11 cellular contexts compared by ENCODE assay signal in the genomic region with DNA sequence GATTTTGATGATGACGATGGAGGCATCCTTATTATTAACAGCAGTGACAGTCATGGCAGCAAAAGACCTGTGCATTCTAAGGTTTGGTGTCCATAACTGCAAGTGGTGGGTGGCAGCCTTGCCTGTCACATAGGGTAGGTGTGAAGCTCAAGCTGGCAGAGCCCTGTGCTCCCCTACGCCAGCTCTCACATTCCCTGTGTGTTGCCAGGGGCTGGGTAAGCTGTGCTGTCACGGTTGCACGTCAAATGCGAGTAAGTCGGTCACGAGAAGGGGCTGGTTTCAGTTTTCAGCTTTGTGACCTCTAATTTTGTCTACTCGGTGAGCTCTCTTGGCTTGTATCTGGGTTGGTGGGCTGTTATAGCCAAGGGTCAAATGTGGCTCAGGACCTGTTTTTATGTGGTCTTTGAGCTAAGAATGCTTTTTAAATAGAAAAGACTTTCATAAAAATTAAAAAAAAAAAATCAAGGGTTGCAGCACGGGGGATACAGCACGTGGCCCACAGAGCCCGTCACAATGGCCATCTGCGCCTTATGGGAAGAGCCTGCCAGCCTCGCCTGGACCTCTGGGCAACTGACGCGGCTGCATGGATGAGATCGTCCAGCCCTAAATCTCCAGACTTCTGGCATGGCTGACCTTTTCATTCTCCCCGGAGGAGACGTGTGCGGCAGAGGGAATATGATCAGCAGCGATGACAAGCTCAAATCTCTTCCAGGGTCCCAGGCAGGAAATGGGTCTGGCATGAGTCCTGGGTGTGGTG.
DNase-seq lines count a peak whose midpoint lies in the region; ATAC-seq, FAIRE-seq and TF ChIP-seq lines count a peak whose summit lies in the region.
"Had no signal": no experiment of that assay in that cellular context is flagged by ENCODE, and none has a peak within 500 bp of the region (broad histone marks: within the 10 kb centered on the region; RNA-seq: fewer than 3 reads in every experiment).

No MANE protein-coding gene starts in this region.

- no peak for TF ChIP-seq CTCF in GM12878 (IDR thresholded peaks at IDR 0.05 in 2 of 3, conservative IDR thresholded peaks at IDR 0.05 in 1 of 3; ENCODE audit: control insufficient read depth in 2 of 3, extremely low read depth in 1 of 3, insufficient read depth in 1 of 3, low read depth in 3 of 3, low read length in 3 of 3)
- TF ChIP-seq CTCF in brain microvascular endothelial cell (IDR thresholded peaks at IDR 0.05; ENCODE audit: low read depth, low read length, missing control alignments), result no peak

- no peaks in the 10 kb centered on the region for H4K20me1 ChIP-seq in GM12878 (ENCODE audit: control insufficient read depth, insufficient read depth)

- peak overlapping the region; percentile 99 for H3K4me2 ChIP-seq in GM12878 (ENCODE audit: control insufficient read depth, insufficient read depth)

- SMC1A ChIA-PET in GM12878 (lab: Charles Lee; ENCODE audit: uncharacterized antibody, unreplicated experiment), result interaction anchor here (1.0 to 1.5 kb wide), 3 partner anchors 85 to 188 kb away, joined by 3 to 7 read pairs (median 4); a partner anchor contains a TSS

- H3K79me2 ChIP-seq in GM12878 (ENCODE audit: control insufficient read depth, insufficient read depth, low read length), result no peaks in the 10 kb centered on the region

- DNase-seq in Ammon's horn (ENCODE audit: low spot score), result peak; percentile 47
- peak; percentile 26 for DNase-seq in GM12878 (ENCODE audit: low read depth, low spot score)
- no peak for DNase-seq in pons (ENCODE audit: low spot score)
- DNase-seq in sciatic nerve (ENCODE audit: low spot score), result no peak
- no peak for DNase-seq in brain microvascular endothelial cell
- DNase-seq: BE2C had no signal

- RAD21 ChIA-PET in GM12878 (lab: Charles Lee; ENCODE audit: unreplicated experiment), result interaction anchor here (0.7 to 1.3 kb wide), 5 partner anchors 99 to 181 kb away, joined by 3 to 6 read pairs (median 3); no protein-coding TSS in a partner anchor

- H3K9ac ChIP-seq in GM12878 (ENCODE audit: control insufficient read depth, insufficient read depth, low read length), result peak overlapping the region; percentile 7; the same call in 1 of the 2 replicates

- peaks cover 28% of the 10 kb centered on the region for H3K4me1 ChIP-seq in GM12878 (ENCODE audit: control insufficient read depth, insufficient read depth, low read length)
- H3K4me1 ChIP-seq: BE2C had no signal

- POLR2A ChIA-PET in GM12878 (lab: Charles Lee), result no interaction called here

- CTCF ChIA-PET in GM12878 (lab: Yijun Ruan, JAX), result interaction anchor here (0.7 to 3.3 kb wide), 8 partner anchors 84 to 181 kb away, joined by 3 to 26 read pairs (median 5); no protein-coding TSS in a partner anchor

- no peak for TF ChIP-seq RAD21 in GM12878 (IDR thresholded peaks at IDR 0.05; ENCODE audit: insufficient read depth, low read depth, low read length)

- peak; percentile 43 for ATAC-seq in GM19324 (IDR thresholded peaks at IDR 0.05; ENCODE audit: low FRiP score, unreplicated experiment)
- peak; percentile 39 for ATAC-seq in HG03025 (IDR thresholded peaks at IDR 0.05; ENCODE audit: low FRiP score, unreplicated experiment)
- ATAC-seq in GM12878, result peak; percentile 52
- ATAC-seq in activated T-helper 17 cell treated with anti-CD3 and anti-CD28 coated beads, Interleukin-2, amount 50 U/mL, for 72 hours (replicated peaks), result no peak
- no peak for ATAC-seq in sciatic nerve

- no peak overlapping the region for H3K4me3 Mint-ChIP-seq in activated T-helper 17 cell treated with anti-CD3 and anti-CD28 coated beads, Interleukin-2, amount 50 U/mL, for 72 hours
- H3K4me3 Mint-ChIP-seq: T-helper 1 cell treated with Interleukin-12 subunit alpha and Interleukin-12 subunit beta and Interleukin-4 antibody, amounts not matched to agents 30 μg/mL and 1 μg/mL, for 36 hours had no signal

- H3K27ac Mint-ChIP-seq in activated T-helper 17 cell treated with anti-CD3 and anti-CD28 coated beads, Interleukin-2, amount 50 U/mL, for 72 hours, result no peak overlapping the region
- H3K27ac Mint-ChIP-seq: T-helper 1 cell treated with Interleukin-12 subunit alpha and Interleukin-12 subunit beta and Interleukin-4 antibody, amounts not matched to agents 30 μg/mL and 1 μg/mL, for 36 hours had no signal

- H3K27ac ChIP-seq in GM12878 (ENCODE audit: control insufficient read depth, insufficient read depth) (peak overlapping the region; percentile 67), brain microvascular endothelial cell (no peak overlapping the region)

- peak overlapping the region; percentile 66 for H3K4me3 ChIP-seq in GM12878
- H3K4me3 ChIP-seq in brain microvascular endothelial cell (ENCODE audit: low read depth, low read length), result no peak overlapping the region

- H3K36me3 ChIP-seq in GM12878 (ENCODE audit: control insufficient read depth in 2 of 2, insufficient read depth in 2 of 2, low read length in 1 of 2) (no peaks in the 10 kb centered on the region), brain microvascular endothelial cell (replicated peaks) (no peaks in the 10 kb centered on the region)
- H3K36me3 ChIP-seq: BE2C had no signal

- no peaks in the 10 kb centered on the region for H3K9me3 Mint-ChIP-seq in activated T-helper 17 cell treated with anti-CD3 and anti-CD28 coated beads, Interleukin-2, amount 50 U/mL, for 72 hours
- H3K9me3 Mint-ChIP-seq: T-helper 1 cell treated with Interleukin-12 subunit alpha and Interleukin-12 subunit beta and Interleukin-4 antibody, amounts not matched to agents 30 μg/mL and 1 μg/mL, for 36 hours had no signal

- no peak for FAIRE-seq in GM12878 (lab: Jason Lieb, UNC)
- FAIRE-seq: frontal cortex had no signal

- intact Hi-C loops in GM12878 (cut with micrococcal nuclease; ENCODE audit: unreplicated experiment) (no loop called here), sciatic nerve (cut with DNase I) (loop anchor here (10.0 kb wide), 2 partner anchors 148 to 178 kb away; a partner anchor contains a TSS)

- no peak overlapping the region for H2AFZ ChIP-seq in GM12878 (ENCODE audit: control insufficient read depth, low read depth, low read length)

- H3K9me3 ChIP-seq in GM12878 (replicated peaks; ENCODE audit: control insufficient read depth, insufficient read depth, low read length), result no peaks in the 10 kb centered on the region
- H3K9me3 ChIP-seq: BE2C had no signal

- H3K27me3 ChIP-seq in GM12878 (replicated peaks in 1 of 2; ENCODE audit: control insufficient read depth in 2 of 2, insufficient read depth in 2 of 2, low read length in 1 of 2) (no peaks in the 10 kb centered on the region; a peak in 1 of 4 replicates), brain microvascular endothelial cell (replicated peaks) (no peaks in the 10 kb centered on the region)

- TF ChIP-seq EP300 in GM12878 (IDR thresholded peaks at IDR 0.05; ENCODE audit: borderline replicate concordance in 1 of 2, control insufficient read depth in 1 of 2, low read depth in 2 of 2, low read length in 2 of 2), result no peak

- no peak for TF ChIP-seq POLR2A in GM12878 (IDR thresholded peaks at IDR 0.05; ENCODE audit: low read depth, low read length)

- in situ Hi-C loops in GM12878 (cut with MboI) (loop anchor here (5.0 kb wide), 2 partner anchors 156 to 181 kb away; no protein-coding TSS in a partner anchor), brain microvascular endothelial cell (cut with HindIII; ENCODE audit: low pct_ligation_motif_present, low sequenced_read_pairs) (no loop called here)

- no TSS peak for BruUV-seq in GM12878 (replicated peaks; lab: Mats Ljungman, UMichigan)

- peaks cover 14% of the 10 kb centered on the region for H3K27me3 Mint-ChIP-seq in activated T-helper 17 cell treated with anti-CD3 and anti-CD28 coated beads, Interleukin-2, amount 50 U/mL, for 72 hours

- no peaks in the 10 kb centered on the region for H3K36me3 Mint-ChIP-seq in activated T-helper 17 cell treated with anti-CD3 and anti-CD28 coated beads, Interleukin-2, amount 50 U/mL, for 72 hours (ENCODE audit: low read depth)

- 54% methylated on average over 20 of the region's 20 CpGs for WGBS in GM12878 (ENCODE audit: insufficient coverage, insufficient replicate concordance, low lambda C conversion rate, missing lambda C conversion rate)

- H3K4me1 Mint-ChIP-seq in activated T-helper 17 cell treated with anti-CD3 and anti-CD28 coated beads, Interleukin-2, amount 50 U/mL, for 72 hours, result no peaks in the 10 kb centered on the region

TF ChIP-seq in GM12878, 131 proteins besides CTCF, POLR2A, EP300 and RAD21 (continues in another document):
- TF ChIP-seq MTA3 (IDR thresholded peaks at IDR 0.05; ENCODE audit: borderline replicate concordance, low read length) (no peak), SUZ12 (IDR thresholded peaks at IDR 0.05; ENCODE audit: unreplicated experiment) (no peak), SMARCA5 (IDR thresholded peaks at IDR 0.05) (no peak), BHLHE40 (IDR thresholded peaks at IDR 0.05; ENCODE audit: borderline replicate concordance in 1 of 2, low read depth in 2 of 2, low read length in 1 of 2) (peak; percentile 54 to 64; a peak in 3 of 4 replicates), FOXK2 (IDR thresholded peaks at IDR 0.05) (no peak), ZNF207 (IDR thresholded peaks at IDR 0.05; ENCODE audit: borderline replicate concordance) (no peak), HDAC2 (IDR thresholded peaks at IDR 0.05) (no peak), NFXL1 (IDR thresholded peaks at IDR 0.05; ENCODE audit: borderline replicate concordance) (no peak)
- TF ChIP-seq, protein P1, sequence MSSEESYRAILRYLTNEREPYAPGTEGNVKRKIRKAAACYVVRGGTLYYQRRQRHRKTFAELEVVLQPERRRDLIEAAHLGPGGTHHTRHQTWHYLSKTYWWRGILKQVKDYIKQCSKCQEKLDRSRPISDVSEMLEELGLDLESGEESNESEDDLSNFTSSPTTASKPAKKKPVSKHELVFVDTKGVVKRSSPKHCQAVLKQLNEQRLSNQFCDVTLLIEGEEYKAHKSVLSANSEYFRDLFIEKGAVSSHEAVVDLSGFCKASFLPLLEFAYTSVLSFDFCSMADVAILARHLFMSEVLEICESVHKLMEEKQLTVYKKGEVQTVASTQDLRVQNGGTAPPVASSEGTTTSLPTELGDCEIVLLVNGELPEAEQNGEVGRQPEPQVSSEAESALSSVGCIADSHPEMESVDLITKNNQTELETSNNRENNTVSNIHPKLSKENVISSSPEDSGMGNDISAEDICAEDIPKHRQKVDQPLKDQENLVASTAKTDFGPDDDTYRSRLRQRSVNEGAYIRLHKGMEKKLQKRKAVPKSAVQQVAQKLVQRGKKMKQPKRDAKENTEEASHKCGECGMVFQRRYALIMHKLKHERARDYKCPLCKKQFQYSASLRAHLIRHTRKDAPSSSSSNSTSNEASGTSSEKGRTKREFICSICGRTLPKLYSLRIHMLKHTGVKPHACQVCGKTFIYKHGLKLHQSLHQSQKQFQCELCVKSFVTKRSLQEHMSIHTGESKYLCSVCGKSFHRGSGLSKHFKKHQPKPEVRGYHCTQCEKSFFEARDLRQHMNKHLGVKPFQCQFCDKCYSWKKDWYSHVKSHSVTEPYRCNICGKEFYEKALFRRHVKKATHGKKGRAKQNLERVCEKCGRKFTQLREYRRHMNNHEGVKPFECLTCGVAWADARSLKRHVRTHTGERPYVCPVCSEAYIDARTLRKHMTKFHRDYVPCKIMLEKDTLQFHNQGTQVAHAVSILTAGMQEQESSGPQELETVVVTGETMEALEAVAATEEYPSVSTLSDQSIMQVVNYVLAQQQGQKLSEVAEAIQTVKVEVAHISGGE (CRISPR knock-in tag; IDR thresholded peaks at IDR 0.05), result no peak

Comparison
In these comparisons a context has a peak if more than half of its experiments do, and no peak if none do; other contexts are left out.
1. DNase-seq: peak in Ammon's horn (single experiment) and GM12878 (single experiment); none in pons (single experiment), sciatic nerve (single experiment) and brain microvascular endothelial cell (single experiment).
2. ATAC-seq: peak in GM19324 (single experiment), HG03025 (single experiment) and GM12878 (single experiment); none in activated T-helper 17 cell treated with anti-CD3 and anti-CD28 coated beads, Interleukin-2, amount 50 U/mL, for 72 hours (single experiment) and sciatic nerve (single experiment).